26 cellular contexts compared by ENCODE assay signal in genomic region chr10:42885491-42886270, GRCh38.
"Had no signal": no experiment of that assay in that cellular context is flagged by ENCODE, and none has a peak within 500 bp of the region (broad histone marks: within the 10 kb centered on the region; RNA-seq: fewer than 3 reads in every experiment).

No MANE protein-coding gene starts in this region.

- H3K4me3 Mint-ChIP-seq: activated CD4-positive, alpha-beta memory T cell treated with anti-CD3 and anti-CD28 coated beads for 36 hours; activated CD4-positive, alpha-beta T cell treated with anti-CD3 and anti-CD28 coated beads for 36 hours; activated CD4-positive, alpha-beta T cell treated with anti-CD3 and anti-CD28 coated beads, Interleukin-2, amount 10 ng/mL, durations not matched to agents 24 days and 14 days; activated CD8-positive, alpha-beta T cell treated with anti-CD3 and anti-CD28 coated beads, Interleukin-2, amount 10 ng/mL, durations not matched to agents 7 days and 5 days; activated naive CD8-positive, alpha-beta T cell; activated T-cell treated with anti-CD3 and anti-CD28 coated beads, Interleukin-2, amount 50 U/mL, for 4 hours; activated T-helper 17 cell treated with anti-CD3 and anti-CD28 coated beads, Interleukin-2, amount 50 U/mL, for 72 hours; central memory CD8-positive, alpha-beta T cell; dendritic cell treated with granulocyte-macrophage colony-stimulating factor and Interleukin-4, amounts not matched to agents 40 ng/mL and 50 ng/mL, for 4 days had no signal

- H3K4me3 ChIP-seq: coronary artery, dorsolateral prefrontal cortex, esophagus squamous epithelium, gastroesophageal sphincter had no signal

- H3K27ac ChIP-seq: brain microvascular endothelial cell, coronary artery, dorsolateral prefrontal cortex, esophagus squamous epithelium, gastroesophageal sphincter had no signal

- DNase-seq: activated CD4-positive, alpha-beta memory T cell treated with anti-CD3 and anti-CD28 coated beads for 36 hours; activated CD4-positive, alpha-beta T cell treated with anti-CD3 and anti-CD28 coated beads for 36 hours; activated CD4-positive, alpha-beta T cell treated with anti-CD3 and anti-CD28 coated beads, Interleukin-2, amount 10 ng/mL, durations not matched to agents 24 days and 14 days; activated CD4-positive, CD25-positive, alpha-beta regulatory T cell; activated CD4-positive, CD25-positive, alpha-beta regulatory T cell treated with anti-CD3 and anti-CD28 coated beads, Interleukin-2, amount 50 U/mL, for 72 hours; activated CD8-positive, alpha-beta T cell treated with anti-CD3 and anti-CD28 coated beads, Interleukin-2, amount 10 ng/mL, durations not matched to agents 7 days and 5 days; activated effector memory CD4-positive, alpha-beta T cell treated with Interleukin-2 at 50 U/mL for 16 hours; activated naive CD4-positive, alpha-beta T cell treated with anti-CD3 and anti-CD28 coated beads, Interleukin-2, amount 50 U/mL, for 16 hours; activated naive CD4-positive, alpha-beta T cell treated with Interleukin-2 at 50 U/mL for 16 hours; activated T-cell treated with anti-CD3 and anti-CD28 coated beads, Interleukin-2, amount 50 U/mL, for 4 hours; amniotic stem cell; anterior cingulate cortex; brain microvascular endothelial cell; dorsolateral prefrontal cortex; effector memory CD4-positive, alpha-beta T cell; erythroblast; esophagus squamous epithelium; foreskin melanocyte; T-helper 2 cell had no signal

- H3K36me3 Mint-ChIP-seq: activated CD4-positive, alpha-beta memory T cell treated with anti-CD3 and anti-CD28 coated beads for 36 hours; activated naive CD8-positive, alpha-beta T cell had no signal

- H3K36me3 ChIP-seq: brain microvascular endothelial cell, esophagus squamous epithelium, gastroesophageal sphincter had no signal

- H3K4me1 ChIP-seq: esophagus squamous epithelium, gastroesophageal sphincter had no signal

- H3K4me1 Mint-ChIP-seq: activated CD4-positive, alpha-beta T cell treated with anti-CD3 and anti-CD28 coated beads for 36 hours; activated CD4-positive, alpha-beta T cell treated with anti-CD3 and anti-CD28 coated beads, Interleukin-2, amount 10 ng/mL, durations not matched to agents 24 days and 14 days; activated T-helper 17 cell treated with anti-CD3 and anti-CD28 coated beads, Interleukin-2, amount 50 U/mL, for 72 hours; central memory CD8-positive, alpha-beta T cell had no signal

- H3K27me3 Mint-ChIP-seq: activated CD4-positive, alpha-beta memory T cell treated with anti-CD3 and anti-CD28 coated beads for 36 hours; activated CD4-positive, alpha-beta T cell treated with anti-CD3 and anti-CD28 coated beads for 36 hours; activated naive CD8-positive, alpha-beta T cell; central memory CD8-positive, alpha-beta T cell had no signal

- H3K27ac Mint-ChIP-seq: activated CD4-positive, alpha-beta memory T cell treated with anti-CD3 and anti-CD28 coated beads for 36 hours; activated CD4-positive, alpha-beta T cell treated with anti-CD3 and anti-CD28 coated beads for 36 hours; activated CD4-positive, alpha-beta T cell treated with anti-CD3 and anti-CD28 coated beads, Interleukin-2, amount 10 ng/mL, durations not matched to agents 24 days and 14 days; activated CD8-positive, alpha-beta T cell treated with anti-CD3 and anti-CD28 coated beads, Interleukin-2, amount 10 ng/mL, durations not matched to agents 7 days and 5 days; activated naive CD8-positive, alpha-beta T cell; activated T-helper 17 cell treated with anti-CD3 and anti-CD28 coated beads, Interleukin-2, amount 50 U/mL, for 72 hours; dendritic cell treated with granulocyte-macrophage colony-stimulating factor and Interleukin-4, amounts not matched to agents 40 ng/mL and 50 ng/mL, for 4 days had no signal

- FAIRE-seq: astrocyte had no signal

- H3K27me3 ChIP-seq: brain microvascular endothelial cell had no signal
